In genomic region chr18:79509536-79509930, GRCh38 we compare ENCODE assay signal across 16 cellular contexts.
DNase-seq lines count a peak whose midpoint lies in the region; ATAC-seq lines count a peak whose summit lies in the region.
"Had no signal": no experiment of that assay in that cellular context is flagged by ENCODE, and none has a peak within 500 bp of the region (broad histone marks: within the 10 kb centered on the region; RNA-seq: fewer than 3 reads in every experiment).

No MANE protein-coding gene starts in this region.

- POLR2A ChIA-PET in activated CD4-positive, alpha-beta memory T cell treated with anti-CD3 and anti-CD28 coated beads for 36 hours (lab: Charles Lee) = interaction anchor here (0.6 kb wide), 1 partner anchor 478 kb away, joined by 3 read pairs; no protein-coding TSS in a partner anchor
- POLR2A ChIA-PET in activated CD4-positive, alpha-beta memory T cell treated with anti-CD3 and anti-CD28 coated beads, Interleukin-2, amount 10 ng/mL, durations not matched to agents 7 days and 5 days (lab: Charles Lee) = no interaction called here

- peaks cover 36% of the 10 kb centered on the region for H3K4me1 Mint-ChIP-seq in activated CD4-positive, alpha-beta memory T cell treated with anti-CD3 and anti-CD28 coated beads for 36 hours (ENCODE audit: low read depth)
- peaks cover 25% of the 10 kb centered on the region for H3K4me1 Mint-ChIP-seq in activated CD4-positive, alpha-beta memory T cell treated with anti-CD3 and anti-CD28 coated beads, Interleukin-2, amount 10 ng/mL, durations not matched to agents 7 days and 5 days
- H3K4me1 Mint-ChIP-seq in naive B cell = peaks cover 46 to 53% (median 50%) of the 10 kb centered on the region in 3 donors
- peaks cover 56% of the 10 kb centered on the region for H3K4me1 Mint-ChIP-seq in stimulated activated memory B cell treated with anti-CD40 and anti-IgM and Interleukin-4, amounts not matched to agents 10 μg/mL and 1 μg/mL and 100 μg/mL, for 72 hours

- H3K27ac Mint-ChIP-seq in activated CD4-positive, alpha-beta memory T cell treated with anti-CD3 and anti-CD28 coated beads for 36 hours = peak overlapping the region; percentile 38
- no peak overlapping the region for H3K27ac Mint-ChIP-seq in activated CD4-positive, alpha-beta memory T cell treated with anti-CD3 and anti-CD28 coated beads, Interleukin-2, amount 10 ng/mL, durations not matched to agents 7 days and 5 days
- peak overlapping the region in 4 of 6 donors; percentile 76 to 94 (median 88) for H3K27ac Mint-ChIP-seq in naive B cell
- peak overlapping the region; percentile 94 for H3K27ac Mint-ChIP-seq in stimulated activated memory B cell treated with anti-CD40 and anti-IgM and Interleukin-4, amounts not matched to agents 10 μg/mL and 1 μg/mL and 100 μg/mL, for 72 hours

- ATAC-seq in naive B cell (ENCODE audit: low read depth in 2 of 2) (no peak), HG02763 (IDR thresholded peaks at IDR 0.05; ENCODE audit: unreplicated experiment) (no peak)
- ATAC-seq in stimulated activated memory B cell treated with anti-CD40 and anti-IgM and Interleukin-4, amounts not matched to agents 10 μg/mL and 1 μg/mL and 100 μg/mL, for 72 hours = peak; percentile 2
- ATAC-seq: A549 had no signal

- H3K4me3 Mint-ChIP-seq in activated CD4-positive, alpha-beta memory T cell treated with anti-CD3 and anti-CD28 coated beads for 36 hours = no peak overlapping the region
- H3K4me3 Mint-ChIP-seq in activated CD4-positive, alpha-beta memory T cell treated with anti-CD3 and anti-CD28 coated beads, Interleukin-2, amount 10 ng/mL, durations not matched to agents 7 days and 5 days = no peak overlapping the region
- H3K4me3 Mint-ChIP-seq in naive B cell = peak overlapping the region; percentile 6 to 80 (median 70)
- H3K4me3 Mint-ChIP-seq in stimulated activated memory B cell treated with anti-CD40 and anti-IgM and Interleukin-4, amounts not matched to agents 10 μg/mL and 1 μg/mL and 100 μg/mL, for 72 hours = peak overlapping the region; percentile 68

- peaks cover 31% of the 10 kb centered on the region for H3K36me3 Mint-ChIP-seq in activated CD4-positive, alpha-beta memory T cell treated with anti-CD3 and anti-CD28 coated beads for 36 hours
- peaks cover 8% of the 10 kb centered on the region for H3K36me3 Mint-ChIP-seq in activated CD4-positive, alpha-beta memory T cell treated with anti-CD3 and anti-CD28 coated beads, Interleukin-2, amount 10 ng/mL, durations not matched to agents 7 days and 5 days (ENCODE audit: low read depth)
- peaks cover 0 to 5% of the 10 kb centered on the region in 2 donors for H3K36me3 Mint-ChIP-seq in naive B cell
- peaks cover 54% of the 10 kb centered on the region for H3K36me3 Mint-ChIP-seq in stimulated activated memory B cell treated with anti-CD40 and anti-IgM and Interleukin-4, amounts not matched to agents 10 μg/mL and 1 μg/mL and 100 μg/mL, for 72 hours

- no peaks in the 10 kb centered on the region for H3K9me3 ChIP-seq in KOPT-K1 (ENCODE audit: insufficient read depth, low read length, poor library complexity, severe bottlenecking)
- H3K9me3 ChIP-seq: A549, prostate gland had no signal

- no peaks in the 10 kb centered on the region for H3K27me3 Mint-ChIP-seq in activated CD4-positive, alpha-beta memory T cell treated with anti-CD3 and anti-CD28 coated beads for 36 hours
- no peaks in the 10 kb centered on the region for H3K27me3 Mint-ChIP-seq in activated CD4-positive, alpha-beta memory T cell treated with anti-CD3 and anti-CD28 coated beads, Interleukin-2, amount 10 ng/mL, durations not matched to agents 7 days and 5 days
- H3K27me3 Mint-ChIP-seq in naive B cell = no peaks in the 10 kb centered on the region
- H3K27me3 Mint-ChIP-seq in stimulated activated memory B cell treated with anti-CD40 and anti-IgM and Interleukin-4, amounts not matched to agents 10 μg/mL and 1 μg/mL and 100 μg/mL, for 72 hours = no peaks in the 10 kb centered on the region

- no peaks in the 10 kb centered on the region for H3K9me3 Mint-ChIP-seq in activated CD4-positive, alpha-beta memory T cell treated with anti-CD3 and anti-CD28 coated beads for 36 hours
- no peaks in the 10 kb centered on the region for H3K9me3 Mint-ChIP-seq in activated CD4-positive, alpha-beta memory T cell treated with anti-CD3 and anti-CD28 coated beads, Interleukin-2, amount 10 ng/mL, durations not matched to agents 7 days and 5 days
- no peaks in the 10 kb centered on the region for H3K9me3 Mint-ChIP-seq in naive B cell
- H3K9me3 Mint-ChIP-seq in stimulated activated memory B cell treated with anti-CD40 and anti-IgM and Interleukin-4, amounts not matched to agents 10 μg/mL and 1 μg/mL and 100 μg/mL, for 72 hours = peaks cover 3% of the 10 kb centered on the region

- CTCF ChIA-PET in activated CD4-positive, alpha-beta memory T cell treated with anti-CD3 and anti-CD28 coated beads for 36 hours (lab: Charles Lee) = interaction anchor here (1.3 to 3.9 kb wide), 2 partner anchors 14 to 20 kb away, joined by 3 to 15 read pairs; no protein-coding TSS in a partner anchor
- CTCF ChIA-PET in activated CD4-positive, alpha-beta memory T cell treated with anti-CD3 and anti-CD28 coated beads, Interleukin-2, amount 10 ng/mL, durations not matched to agents 7 days and 5 days (lab: Charles Lee) = interaction anchor here (1.1 kb wide), 1 partner anchor 129 kb away, joined by 3 read pairs; no protein-coding TSS in a partner anchor

- DNase-seq in activated CD4-positive, alpha-beta memory T cell treated with anti-CD3 and anti-CD28 coated beads for 36 hours = no peak
- DNase-seq in activated CD4-positive, alpha-beta memory T cell treated with anti-CD3 and anti-CD28 coated beads, Interleukin-2, amount 10 ng/mL, durations not matched to agents 7 days and 5 days = no peak
- DNase-seq in naive B cell = no peak
- no peak for DNase-seq in NK-92 treated with Interleukin-12 subunit alpha and Interleukin-12 subunit beta, amount 100 ng/mL, for 24 hours (lab: John Stamatoyannopoulos, UW)
- DNase-seq in NCI-H1417 (lab: John Stamatoyannopoulos, UW) = no peak
- DNase-seq: cortex of kidney; HCEC 1CT; NCI-H1105; NCI-H2171 treated with DMSO at 0.1 percent for 48 hours; NCI-H774; stimulated activated naive CD4-positive, alpha-beta T cell had no signal

- intact Hi-C loops in activated CD4-positive, alpha-beta memory T cell treated with anti-CD3 and anti-CD28 coated beads for 36 hours (cut with micrococcal nuclease) = no loop called here

- H3K36me3 ChIP-seq in KOPT-K1 (ENCODE audit: insufficient read depth, low read length) = no peaks in the 10 kb centered on the region
- H3K36me3 ChIP-seq: prostate gland had no signal

- peak overlapping the region; percentile 90 for H3K27ac ChIP-seq in KOPT-K1 (ENCODE audit: low read depth, low read length, poor library complexity, severe bottlenecking)
- H3K27ac ChIP-seq: A549, prostate gland had no signal

Comparison
In these comparisons a context has a peak if more than half of its experiments do, and no peak if none do; other contexts are left out.
1. H3K4me3 Mint-ChIP-seq: peak in naive B cell (8 of 8) and stimulated activated memory B cell treated with anti-CD40 and anti-IgM and Interleukin-4, amounts not matched to agents 10 μg/mL and 1 μg/mL and 100 μg/mL, for 72 hours (single experiment); none in activated CD4-positive, alpha-beta memory T cell treated with anti-CD3 and anti-CD28 coated beads for 36 hours (single experiment) and activated CD4-positive, alpha-beta memory T cell treated with anti-CD3 and anti-CD28 coated beads, Interleukin-2, amount 10 ng/mL, durations not matched to agents 7 days and 5 days (single experiment).